Comparison of ENCODE assay signal across 10 cellular contexts in genomic region chr6:12163149-12163548, GRCh38.
DNase-seq lines count a peak whose midpoint lies in the region; ATAC-seq, FAIRE-seq and TF ChIP-seq lines count a peak whose summit lies in the region.
"Had no signal": no experiment of that assay in that cellular context is flagged by ENCODE, and none has a peak within 500 bp of the region (broad histone marks: within the 10 kb centered on the region; RNA-seq: fewer than 3 reads in every experiment).

No MANE protein-coding gene starts in this region.

- H3K27me3 ChIP-seq in DND-41 (ENCODE audit: insufficient read depth, low read length, poor library complexity) (no peaks in the 10 kb centered on the region), astrocyte (ENCODE audit: insufficient read depth, low read length) (no peaks in the 10 kb centered on the region), Karpas-422 (ENCODE audit: low read length) (no peaks in the 10 kb centered on the region)

- H3K9me3 Mint-ChIP-seq in astrocyte (ENCODE audit: unreplicated experiment), result no peaks in the 10 kb centered on the region

- H3K27ac ChIP-seq in DND-41 (ENCODE audit: low read length), result no peak overlapping the region
- H3K27ac ChIP-seq in astrocyte (ENCODE audit: low read depth, low read length), result no peak overlapping the region
- no peak overlapping the region for H3K27ac ChIP-seq in Karpas-422 (ENCODE audit: low read length)

- ATAC-seq in DND-41 (ENCODE audit: insufficient read depth, low read depth), result peak; percentile 100
- ATAC-seq in GM21423 (IDR thresholded peaks at IDR 0.05; ENCODE audit: unreplicated experiment), result peak; percentile 83
- ATAC-seq in HG03039 (IDR thresholded peaks at IDR 0.05; ENCODE audit: unreplicated experiment), result no peak
- ATAC-seq in GM21360 (IDR thresholded peaks at IDR 0.05; ENCODE audit: unreplicated experiment), result no peak
- ATAC-seq: esophagus mucosa had no signal

- no peaks in the 10 kb centered on the region for H3K27me3 Mint-ChIP-seq in astrocyte (ENCODE audit: low read depth, unreplicated experiment)

- no peak overlapping the region for H3K4me3 ChIP-seq in DND-41 (ENCODE audit: low read depth in 1 of 2, low read length in 2 of 2)
- H3K4me3 ChIP-seq in astrocyte (ENCODE audit: insufficient read depth, low read depth, low read length), result no peak overlapping the region
- no peak overlapping the region for H3K4me3 ChIP-seq in Karpas-422 (ENCODE audit: low read length)

- no peak overlapping the region for H3K9ac ChIP-seq in DND-41 (ENCODE audit: low read depth, low read length)
- no peak overlapping the region for H3K9ac ChIP-seq in astrocyte (ENCODE audit: low read length)
- H3K9ac ChIP-seq in Karpas-422 (ENCODE audit: low read length), result no peak overlapping the region

- peaks cover 16% of the 10 kb centered on the region for H3K4me1 ChIP-seq in DND-41 (ENCODE audit: insufficient read depth, low read length)
- peaks cover 9% of the 10 kb centered on the region for H3K4me1 ChIP-seq in astrocyte (ENCODE audit: insufficient read depth, low read length)
- no peaks in the 10 kb centered on the region for H3K4me1 ChIP-seq in Karpas-422 (ENCODE audit: low read length)

- H3K9me3 ChIP-seq in DND-41 (ENCODE audit: insufficient read depth, low read length, severe bottlenecking), result no peaks in the 10 kb centered on the region
- H3K9me3 ChIP-seq in astrocyte (ENCODE audit: insufficient read depth, low read depth, low read length), result no peaks in the 10 kb centered on the region
- H3K9me3 ChIP-seq in Karpas-422 (ENCODE audit: low read length), result no peaks in the 10 kb centered on the region

- peak overlapping the region; percentile 70 for H3K27ac Mint-ChIP-seq in astrocyte (ENCODE audit: unreplicated experiment)

- H3K79me2 ChIP-seq in DND-41 (ENCODE audit: insufficient read depth, low read length) (no peaks in the 10 kb centered on the region), astrocyte (ENCODE audit: insufficient read depth, low read length) (peaks cover 4% of the 10 kb centered on the region), Karpas-422 (ENCODE audit: low read length) (peaks cover 8% of the 10 kb centered on the region; the same call in 1 of the 2 replicates)

- no peak overlapping the region for H3K4me3 Mint-ChIP-seq in astrocyte (ENCODE audit: unreplicated experiment)

- H2AFZ ChIP-seq in DND-41 (ENCODE audit: low read depth, low read length), result no peak overlapping the region
- H2AFZ ChIP-seq in astrocyte (ENCODE audit: low read depth, low read length), result no peak overlapping the region
- H2AFZ ChIP-seq in Karpas-422 (ENCODE audit: low read length), result no peak overlapping the region

- TF ChIP-seq CTCF in DND-41 (IDR thresholded peaks at IDR 0.05; ENCODE audit: borderline replicate concordance, extremely low read depth, low read length, poor library complexity, severe bottlenecking), result no peak
- TF ChIP-seq CTCF in astrocyte (IDR thresholded peaks at IDR 0.05; ENCODE audit: insufficient read depth, low read depth, low read length), result no peak

- H3K4me2 ChIP-seq in DND-41 (ENCODE audit: insufficient read depth, low read length) (no peak overlapping the region), astrocyte (ENCODE audit: low read length) (no peak overlapping the region), Karpas-422 (ENCODE audit: low read depth, low read length, poor library complexity, severe bottlenecking) (no peak overlapping the region)

- no peaks in the 10 kb centered on the region for H3K9me2 ChIP-seq in Karpas-422 (replicated peaks; ENCODE audit: insufficient read depth, low read length)

- H3K36me3 Mint-ChIP-seq in astrocyte (ENCODE audit: low read depth, unreplicated experiment), result peaks cover 14% of the 10 kb centered on the region

- H4K20me1 ChIP-seq in DND-41 (ENCODE audit: insufficient read depth, low read length) (0 out of 2 replicates have a peak, but pooled peaks cover 6% of the 10 kb centered on the region), astrocyte (ENCODE audit: insufficient read depth, low read length) (peaks cover 5% of the 10 kb centered on the region), Karpas-422 (ENCODE audit: insufficient read depth, low read depth, low read length) (no peaks in the 10 kb centered on the region)

- peaks cover 24% of the 10 kb centered on the region for H3K4me1 Mint-ChIP-seq in astrocyte (ENCODE audit: low read depth, unreplicated experiment)

- H3K36me3 ChIP-seq in DND-41 (ENCODE audit: insufficient read depth, low read length) (peaks cover 3% of the 10 kb centered on the region; the same call in 1 of the 2 replicates), astrocyte (ENCODE audit: insufficient read depth, low read length) (peaks cover 10% of the 10 kb centered on the region), Karpas-422 (ENCODE audit: insufficient read depth, low read length) (0 out of 2 replicates have a peak, but pooled peaks cover 9% of the 10 kb centered on the region)

- DNase-seq in DND-41 (peak; percentile 79), MV-4-11 (lab: John Stamatoyannopoulos, UW) (peak; percentile 93), astrocyte (ENCODE audit: low read depth) (no peak), Karpas-422 (no peak), DMS153 (lab: John Stamatoyannopoulos, UW) (no peak)
- DNase-seq: amniotic stem cell had no signal

- no peak for FAIRE-seq in astrocyte (lab: Jason Lieb, UNC)

Comparison
In these comparisons a context has a peak if more than half of its experiments do, and no peak if none do; other contexts are left out.
1. ATAC-seq: peak in DND-41 (single experiment) and GM21423 (single experiment); none in HG03039 (single experiment) and GM21360 (single experiment).
2. DNase-seq: peak in DND-41 (single experiment) and MV-4-11 (single experiment); none in astrocyte (single experiment), Karpas-422 (single experiment) and DMS153 (single experiment).